In the genomic region with DNA sequence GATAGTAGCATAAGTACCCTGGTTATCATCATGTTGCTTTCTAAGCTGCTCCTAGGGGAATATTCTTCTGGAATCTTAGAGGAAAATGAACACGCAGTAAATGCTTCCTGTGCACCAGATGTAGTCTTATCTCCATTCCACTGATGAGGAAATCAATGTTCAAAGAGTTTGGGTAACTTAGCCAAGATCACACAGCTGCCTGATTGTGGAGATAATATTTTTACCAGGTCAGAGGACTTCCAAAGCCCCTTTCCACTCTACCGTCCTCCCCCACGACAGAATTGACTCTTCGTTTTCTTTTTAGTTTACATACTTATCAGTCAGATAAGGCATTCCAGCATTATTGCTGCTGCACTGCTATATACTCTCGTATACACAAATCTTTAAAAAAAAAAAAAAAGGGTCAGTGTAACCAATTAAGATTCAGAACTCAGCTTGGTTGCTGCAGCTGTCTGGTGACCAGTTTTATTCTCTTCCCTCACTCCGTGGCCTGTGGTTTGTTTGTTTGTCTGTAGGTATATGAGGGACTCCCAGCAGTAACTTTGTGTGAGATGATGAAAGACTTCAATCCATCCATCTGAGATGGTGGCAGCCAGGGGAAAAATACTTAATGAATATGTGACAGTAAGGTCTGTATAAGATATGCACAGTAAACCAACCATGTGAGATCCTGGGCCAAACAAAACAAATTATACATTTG, we compare ENCODE assay signal across 20 cellular contexts.
DNase-seq lines count a peak whose midpoint lies in the region; ATAC-seq, FAIRE-seq and TF ChIP-seq lines count a peak whose summit lies in the region.
"Had no signal": no experiment of that assay in that cellular context is flagged by ENCODE, and none has a peak within 500 bp of the region (broad histone marks: within the 10 kb centered on the region; RNA-seq: fewer than 3 reads in every experiment).

No MANE protein-coding gene starts in this region.

- in situ Hi-C loops in K562 (cut with MboI), result no loop called here

- whole genome bisulfite sequencing in K562 (ENCODE audit: insufficient coverage, low coverage, missing lambda C conversion rate), result 26% methylated on average over 6 of the region's 6 CpGs
- 76 to 87% methylated on average over 4 to 5 of the region's 6 CpGs for WGBS in mesodermal cell (ENCODE audit: insufficient coverage in 2 of 2), 2 experiments

- no peak overlapping the region for H3K4me3 Mint-ChIP-seq in naive thymus-derived CD8-positive, alpha-beta T cell
- H3K4me3 Mint-ChIP-seq: activated CD8-positive, alpha-beta memory T cell treated with anti-CD3 and anti-CD28 coated beads, Interleukin-2, amount 10 ng/mL, durations not matched to agents 7 days and 5 days; CD8-positive, alpha-beta T cell; stimulated activated memory B cell treated with anti-CD40 and anti-IgM and Interleukin-4, amounts not matched to agents 10 μg/mL and 1 μg/mL and 100 μg/mL, for 72 hours had no signal

- no peak overlapping the region for H3K4me2 ChIP-seq in K562 (ENCODE audit: insufficient read depth, low read length)

- H3K36me3 Mint-ChIP-seq in naive thymus-derived CD8-positive, alpha-beta T cell, result peaks cover 0 to 36% (median 35%) of the 10 kb centered on the region in 3 donors

- no TSS peak for BruUV-seq in K562 (replicated peaks; lab: Mats Ljungman, UMichigan)

- no peaks in the 10 kb centered on the region for H3K4me1 Mint-ChIP-seq in naive thymus-derived CD8-positive, alpha-beta T cell
- H3K4me1 Mint-ChIP-seq: stimulated activated memory B cell treated with anti-CD40 and anti-IgM and Interleukin-4, amounts not matched to agents 10 μg/mL and 1 μg/mL and 100 μg/mL, for 72 hours had no signal

- TF ChIP-seq EP300 in K562 (IDR thresholded peaks at IDR 0.05; ENCODE audit: low read length), result no peak

- no peaks in the 10 kb centered on the region for H3K79me2 ChIP-seq in K562 (ENCODE audit: control insufficient read depth, insufficient read depth, low read length)

- POLR2A ChIA-PET in K562 (lab: Yijun Ruan, JAX), result no interaction called here
- POLR2A ChIA-PET in naive thymus-derived CD8-positive, alpha-beta T cell (lab: Charles Lee), result no interaction called here
- POLR2A ChIA-PET in RWPE1 (lab: Yijun Ruan, JAX; ENCODE audit: low non-redundant PET), result no interaction called here

- TF ChIP-seq CTCF in BE2C (IDR thresholded peaks at IDR 0.05; ENCODE audit: low read depth, low read length) (no peak), K562 (IDR thresholded peaks at IDR 0.05 in 2 of 3, conservative IDR thresholded peaks at IDR 0.05 in 1 of 3; ENCODE audit: insufficient read depth in 2 of 3, low read depth in 1 of 3, low read length in 3 of 3) (no peak), RWPE1 (conservative IDR thresholded peaks at IDR 0.05; ENCODE audit: low read depth) (no peak)

- ATAC-seq in K562, result no peak
- no peak for ATAC-seq in naive thymus-derived CD8-positive, alpha-beta T cell
- ATAC-seq: activated CD4-positive, CD25-positive, alpha-beta regulatory T cell treated with anti-CD3 and anti-CD28 coated beads, Interleukin-2, amount 50 U/mL, for 24 hours; activated CD8-positive, alpha-beta memory T cell treated with anti-CD3 and anti-CD28 coated beads, Interleukin-2, amount 10 ng/mL, durations not matched to agents 7 days and 5 days; CD8-positive, alpha-beta T cell; GM12878; stimulated activated memory B cell treated with anti-CD40 and anti-IgM and Interleukin-4, amounts not matched to agents 10 μg/mL and 1 μg/mL and 100 μg/mL, for 72 hours had no signal

- TF ChIP-seq RAD21 in K562 (CRISPR knock-in tag; conservative IDR thresholded peaks at IDR 0.05 in 1 of 2, IDR thresholded peaks at IDR 0.05 in 1 of 2), result no peak

- DNase-seq in BE2C, result peak; percentile 7
- DNase-seq in Jurkat, Clone E6-1 (ENCODE audit: low read depth, low spot score), result peak; percentile 44
- DNase-seq in K562 (ENCODE audit: extremely low read depth in 1 of 4, low spot score in 3 of 4), result no peak
- DNase-seq in LoVo (ENCODE audit: low spot score), result no peak
- no peak for DNase-seq in hepatic stellate cell (ENCODE audit: low spot score)
- DNase-seq in naive thymus-derived CD8-positive, alpha-beta T cell, result no peak
- no peak for DNase-seq in RWPE1 (ENCODE audit: low spot score)
- DNase-seq: activated CD8-positive, alpha-beta memory T cell treated with anti-CD3 and anti-CD28 coated beads, Interleukin-2, amount 10 ng/mL, durations not matched to agents 7 days and 5 days; activated effector memory CD4-positive, alpha-beta T cell treated with anti-CD3 and anti-CD28 coated beads, Interleukin-2, amount 50 U/mL, for 16 hours; anterior cingulate cortex; CD8-positive, alpha-beta T cell; GM23248; NCI-H1092; NCI-H2171 treated with DMSO at 0.1 percent for 48 hours; transverse colon had no signal

- CTCF ChIA-PET in K562 (lab: Yijun Ruan, JAX; ENCODE audit: low intra/inter-chr PET ratio) (no interaction called here), RWPE1 (lab: Yijun Ruan, JAX) (no interaction called here)

- H3K27me3 ChIP-seq in BE2C (no peaks in the 10 kb centered on the region), K562 (ENCODE audit: control insufficient read depth in 2 of 2, insufficient read depth in 2 of 2, low read length in 2 of 2) (no peaks in the 10 kb centered on the region)
- H3K27me3 ChIP-seq: transverse colon had no signal

- H3K4me3 ChIP-seq in BE2C (ENCODE audit: low read depth, low read length), result no peak overlapping the region
- H3K4me3 ChIP-seq in Jurkat, Clone E6-1 (ENCODE audit: low read length), result no peak overlapping the region
- H3K4me3 ChIP-seq in K562, result no peak overlapping the region
- no peak overlapping the region for H3K4me3 ChIP-seq in mesodermal cell (ENCODE audit: extremely low read depth, insufficient read depth, low read length, poor library complexity, severe bottlenecking)
- H3K4me3 ChIP-seq: GM12878, GM23248, skin epidermis, transverse colon had no signal

- H3K9me3 Mint-ChIP-seq in naive thymus-derived CD8-positive, alpha-beta T cell, result no peaks in the 10 kb centered on the region
- H3K9me3 Mint-ChIP-seq: CD8-positive, alpha-beta T cell; stimulated activated memory B cell treated with anti-CD40 and anti-IgM and Interleukin-4, amounts not matched to agents 10 μg/mL and 1 μg/mL and 100 μg/mL, for 72 hours had no signal

- no peaks in the 10 kb centered on the region for H3K9me3 ChIP-seq in BE2C
- H3K9me3 ChIP-seq in K562 (replicated peaks; ENCODE audit: control insufficient read depth, insufficient read depth, low read depth, low read length), result no peaks in the 10 kb centered on the region
- H3K9me3 ChIP-seq in mesodermal cell (ENCODE audit: control insufficient read depth, low read length), result no peaks in the 10 kb centered on the region
- H3K9me3 ChIP-seq: transverse colon had no signal

- H3K27ac Mint-ChIP-seq in naive thymus-derived CD8-positive, alpha-beta T cell, result no peak overlapping the region
- H3K27ac Mint-ChIP-seq: activated CD8-positive, alpha-beta memory T cell treated with anti-CD3 and anti-CD28 coated beads, Interleukin-2, amount 10 ng/mL, durations not matched to agents 7 days and 5 days; CD8-positive, alpha-beta T cell; stimulated activated memory B cell treated with anti-CD40 and anti-IgM and Interleukin-4, amounts not matched to agents 10 μg/mL and 1 μg/mL and 100 μg/mL, for 72 hours had no signal

- peaks cover 17% of the 10 kb centered on the region for H3K4me1 ChIP-seq in BE2C
- H3K4me1 ChIP-seq in K562 (replicated peaks in 1 of 2; ENCODE audit: control insufficient read depth in 2 of 2, insufficient read depth in 2 of 2, low read length in 2 of 2), result no peaks in the 10 kb centered on the region
- peaks cover 30% of the 10 kb centered on the region for H3K4me1 ChIP-seq in mesodermal cell (ENCODE audit: control insufficient read depth, insufficient read depth, low read length, poor library complexity, severe bottlenecking)

- no peak overlapping the region for H3K9ac ChIP-seq in K562 (ENCODE audit: insufficient read depth in 1 of 2, low read depth in 2 of 2, low read length in 2 of 2)
- H3K9ac ChIP-seq: GM23248 had no signal

- no peaks in the 10 kb centered on the region for H3K27me3 Mint-ChIP-seq in naive thymus-derived CD8-positive, alpha-beta T cell
- H3K27me3 Mint-ChIP-seq: activated CD8-positive, alpha-beta memory T cell treated with anti-CD3 and anti-CD28 coated beads, Interleukin-2, amount 10 ng/mL, durations not matched to agents 7 days and 5 days; stimulated activated memory B cell treated with anti-CD40 and anti-IgM and Interleukin-4, amounts not matched to agents 10 μg/mL and 1 μg/mL and 100 μg/mL, for 72 hours had no signal

- H3K27ac ChIP-seq in K562 (ENCODE audit: extremely low read depth, low read depth, low read length) (no peak overlapping the region), mesodermal cell (ENCODE audit: low read depth, low read length, severe bottlenecking) (peak overlapping the region; percentile 33), RWPE1 (no peak overlapping the region)
- H3K27ac ChIP-seq: GM23248, transverse colon had no signal

- peaks cover 3% of the 10 kb centered on the region; the same call in 1 of the 2 replicates for H3K36me3 ChIP-seq in BE2C
- H3K36me3 ChIP-seq in K562 (ENCODE audit: control insufficient read depth, insufficient read depth, low read length), result no peaks in the 10 kb centered on the region
- H3K36me3 ChIP-seq in mesodermal cell (ENCODE audit: control insufficient read depth, insufficient read depth, low read length), result peaks cover 14% of the 10 kb centered on the region
- H3K36me3 ChIP-seq: transverse colon had no signal

- no peaks in the 10 kb centered on the region for H4K20me1 ChIP-seq in K562 (replicated peaks; ENCODE audit: control insufficient read depth, insufficient read depth, low read length)

- no peaks in the 10 kb centered on the region for H3K9me1 ChIP-seq in K562 (ENCODE audit: control insufficient read depth, insufficient read depth, low read length)

- intact Hi-C loops in K562 (cut with micrococcal nuclease), result no loop called here

- no peak overlapping the region for H2AFZ ChIP-seq in K562 (ENCODE audit: low read depth, low read length)
- H2AFZ ChIP-seq: GM23248 had no signal

- TF ChIP-seq POLR2A in K562 (conservative IDR thresholded peaks at IDR 0.05), result no peak

- no peak for FAIRE-seq in K562 (lab: Jason Lieb, UNC)
- FAIRE-seq: GM12878 had no signal

TF ChIP-seq in K562, 482 proteins besides CTCF, POLR2A, EP300 and RAD21:
- TF ChIP-seq CBFA2T3 (IDR thresholded peaks at IDR 0.05) (0 out of 2 replicates have a peak, but pooled peaks have one; percentile 8), RBM22 (IDR thresholded peaks at IDR 0.05; ENCODE audit: low read depth, low read length, poor library complexity, severe bottlenecking) (no peak), DIDO1 (tag; IDR thresholded peaks at IDR 0.05; ENCODE audit: low read depth) (no peak), ZBED1 (IDR thresholded peaks at IDR 0.05) (no peak), TBP (optimal IDR thresholded peaks at IDR 0.05; ENCODE audit: low read depth, low read length) (no peak)

Comparison
In these comparisons a context has a peak if more than half of its experiments do, and no peak if none do; other contexts are left out.
1. DNase-seq: peak in BE2C (single experiment) and Jurkat, Clone E6-1 (single experiment); none in K562 (0 of 4), LoVo (single experiment), hepatic stellate cell (single experiment), naive thymus-derived CD8-positive, alpha-beta T cell (0 of 10) and RWPE1 (single experiment).